In genomic region chr22:43396934-43397457, GRCh38 we compare ENCODE assay signal across 30 cellular contexts. TPM values are rescaled to one million over a fixed set of nuclear protein-coding genes. Genes with fewer than 3 reads are reported as not detected.
DNase-seq lines count a peak whose midpoint lies in the region; ATAC-seq and TF ChIP-seq lines count a peak whose summit lies in the region.
"Had no signal": no experiment of that assay in that cellular context is flagged by ENCODE, and none has a peak within 500 bp of the region (broad histone marks: within the 10 kb centered on the region; RNA-seq: fewer than 3 reads in every experiment).

No MANE protein-coding gene starts in this region.

- H3K4me2 ChIP-seq in H9 (ENCODE audit: insufficient read depth, insufficient read length, low read length) (no peak overlapping the region), osteoblast (ENCODE audit: insufficient read depth, low read length) (no peak overlapping the region)
- H3K4me2 ChIP-seq: SK-N-SH had no signal

- H4K91ac ChIP-seq in H9 (ENCODE audit: insufficient read length, low read depth, low read length), result no peak overlapping the region

- H3K4me1 ChIP-seq in H9 (ENCODE audit: insufficient read depth, low read length) (no peaks in the 10 kb centered on the region), Panc1 (ENCODE audit: control insufficient read depth, insufficient read depth, low read length) (no peaks in the 10 kb centered on the region), osteoblast (ENCODE audit: insufficient read depth, low read length) (no peaks in the 10 kb centered on the region)
- H3K4me1 ChIP-seq: heart left ventricle, tibial artery had no signal

- H3K79me1 ChIP-seq in H9 (ENCODE audit: insufficient read depth, low read depth, low read length, poor library complexity, severe bottlenecking), result no peaks in the 10 kb centered on the region

- in situ Hi-C loops in Panc1 (cut with HindIII; ENCODE audit: low pct_unique_long_range_greater_than_20kb, low sequenced_read_pairs), result no loop called here

- peaks cover 3% of the 10 kb centered on the region for H3K23me2 ChIP-seq in H9 (ENCODE audit: insufficient read length, low read depth, low read length, poor library complexity, severe bottlenecking)

- no peak for DNase-seq in H9
- peak; percentile 58 for DNase-seq in NCI-H146 treated with DMSO at 0.1 percent for 48 hours (lab: John Stamatoyannopoulos, UW; ENCODE audit: unreplicated experiment)
- no peak for DNase-seq in Panc1 (ENCODE audit: low read depth, low spot score)
- peak; percentile 71 for DNase-seq in osteoblast (ENCODE audit: insufficient read length, low spot score, missing footprints)
- DNase-seq in caudate nucleus (lab: John Stamatoyannopoulos, UW), result no peak
- no peak for DNase-seq in GM03348 (ENCODE audit: low spot score)
- DNase-seq in activated CD4-positive, CD25-positive, alpha-beta regulatory T cell (lab: John Stamatoyannopoulos, UW), result no peak
- DNase-seq: activated CD4-positive, alpha-beta T cell treated with anti-CD3 and anti-CD28 coated beads for 48 hours; activated naive CD4-positive, alpha-beta T cell; activated T-cell treated with anti-CD3 and anti-CD28 coated beads, Interleukin-2, amount 50 U/mL, for 24 hours; effector CD8-positive, alpha-beta T cell; erythroblast; left cardiac atrium; MG63; NCI-H1694; NCI-H446; ovary; RPMI8226; SK-N-SH; T-helper 2 cell; tibial artery had no signal

- H3K27ac ChIP-seq in H9 (ENCODE audit: insufficient read length, low read depth, low read length) (no peak overlapping the region), Panc1 (ENCODE audit: low read length) (no peak overlapping the region), osteoblast (ENCODE audit: low read depth, low read length) (no peak overlapping the region), caudate nucleus (ENCODE audit: low read depth, low read length) (no peak overlapping the region)
- H3K27ac ChIP-seq: C4-2B, heart left ventricle, ovary, tibial artery had no signal

- H3K79me2 ChIP-seq in H9 (ENCODE audit: insufficient read depth, low read length) (no peaks in the 10 kb centered on the region), osteoblast (ENCODE audit: insufficient read depth, low read length) (no peaks in the 10 kb centered on the region)

- H3K9me3 Mint-ChIP-seq in H9, result peaks cover 0 to 6% of the 10 kb centered on the region in 2 experiments; a peak in 2 of 5 replicates
- H3K9me3 Mint-ChIP-seq: activated T-cell treated with anti-CD3 and anti-CD28 coated beads, Interleukin-2, amount 50 U/mL, for 24 hours; memory B cell; stimulated activated naive CD8-positive, alpha-beta T cell treated with anti-CD3 and anti-CD28 coated beads, Interleukin-15, Interleukin-2, amounts not matched to agents 100 ng/mL and 50 ng/mL, for 24 hours had no signal

- no peak overlapping the region for H3K4me3 Mint-ChIP-seq in H9
- H3K4me3 Mint-ChIP-seq: activated T-cell treated with anti-CD3 and anti-CD28 coated beads, Interleukin-2, amount 50 U/mL, for 24 hours; memory B cell; stimulated activated naive CD8-positive, alpha-beta T cell treated with anti-CD3 and anti-CD28 coated beads, Interleukin-15, Interleukin-2, amounts not matched to agents 100 ng/mL and 50 ng/mL, for 24 hours had no signal

- intact Hi-C loops in Panc1 (cut with micrococcal nuclease; ENCODE audit: unreplicated experiment), result no loop called here

- peaks cover 14% of the 10 kb centered on the region for H3K27me3 Mint-ChIP-seq in H9 (ENCODE audit: low read depth)
- H3K27me3 Mint-ChIP-seq: stimulated activated naive CD8-positive, alpha-beta T cell treated with anti-CD3 and anti-CD28 coated beads, Interleukin-15, Interleukin-2, amounts not matched to agents 100 ng/mL and 50 ng/mL, for 24 hours had no signal

- H3K36me3 ChIP-seq in Panc1 (ENCODE audit: control insufficient read depth, insufficient read depth, low read length), result no peaks in the 10 kb centered on the region
- no peaks in the 10 kb centered on the region for H3K36me3 ChIP-seq in osteoblast (ENCODE audit: insufficient read depth, low read length)
- H3K36me3 ChIP-seq: heart left ventricle, MG63, ovary, tibial artery had no signal

- H2BK120ac ChIP-seq in H9 (ENCODE audit: low read depth, low read length, poor library complexity, severe bottlenecking), result no peak overlapping the region

- no peak overlapping the region for H2BK12ac ChIP-seq in H9 (ENCODE audit: insufficient read length, low read depth, low read length)

- H2AK5ac ChIP-seq in H9 (ENCODE audit: insufficient read length, low read length), result no peak overlapping the region

- H4K8ac ChIP-seq in H9 (replicated peaks; ENCODE audit: insufficient read length, low read depth, low read length), result no peak overlapping the region

- H3K27me3 ChIP-seq in H9 (ENCODE audit: insufficient read depth, low read length), result no peaks in the 10 kb centered on the region
- H3K27me3 ChIP-seq in Panc1 (ENCODE audit: control insufficient read depth, insufficient read depth, low read length), result no peaks in the 10 kb centered on the region
- H3K27me3 ChIP-seq in osteoblast (ENCODE audit: insufficient read depth, low read length), result no peaks in the 10 kb centered on the region
- H3K27me3 ChIP-seq: MG63, ovary had no signal

- peak overlapping the region; percentile 41; the same call in 1 of the 2 replicates for H3K14ac ChIP-seq in H9 (ENCODE audit: insufficient read depth, low read length)

- no peak overlapping the region for H3K56ac ChIP-seq in H9 (ENCODE audit: insufficient read length, low read depth, low read length)

- no peak overlapping the region for H3K9ac ChIP-seq in H9 (ENCODE audit: extremely low read depth, insufficient read length, low read length)
- H3K9ac ChIP-seq: SK-N-SH had no signal

- H4K20me1 ChIP-seq in H9 (ENCODE audit: control insufficient read depth, insufficient read depth, insufficient read length), result no peaks in the 10 kb centered on the region
- H4K20me1 ChIP-seq in osteoblast (ENCODE audit: insufficient read depth, low read length), result no peaks in the 10 kb centered on the region

- H3K18ac ChIP-seq in H9 (ENCODE audit: insufficient read length, low read depth, low read length), result no peak overlapping the region

- H4K5ac ChIP-seq in H9 (ENCODE audit: insufficient read length, low read depth, low read length), result no peak overlapping the region

- peak; percentile 49 for ATAC-seq in Panc1
- ATAC-seq: heart left ventricle, K562, left cardiac atrium, sciatic nerve had no signal

- no peak overlapping the region for H2BK20ac ChIP-seq in H9 (ENCODE audit: low read depth, low read length, poor library complexity, severe bottlenecking)

- no CpG with 5 or more reads among the region's 23 CpGs for WGBS in H9 (ENCODE audit: extremely low coverage, insufficient read length, low lambda C conversion rate)

- H3K9me3 ChIP-seq in H9 (ENCODE audit: control insufficient read depth, low read depth, low read length) (no peaks in the 10 kb centered on the region), Panc1 (ENCODE audit: control insufficient read depth, insufficient read depth, low read depth, low read length) (no peaks in the 10 kb centered on the region), osteoblast (ENCODE audit: low read depth, low read length) (no peaks in the 10 kb centered on the region)
- H3K9me3 ChIP-seq: heart left ventricle, MG63, ovary, SK-N-SH had no signal

- no peak overlapping the region for H2BK15ac ChIP-seq in H9 (ENCODE audit: low read depth, low read length)

- H3K4me3 ChIP-seq in Panc1 (ENCODE audit: low read depth in 2 of 2, low read length in 2 of 2) (no peak overlapping the region), osteoblast (ENCODE audit: insufficient read depth, low read length) (no peak overlapping the region)
- H3K4me3 ChIP-seq: heart left ventricle, K562, MG63, ovary, tibial artery had no signal

- H3K27ac Mint-ChIP-seq in H9, result no peak overlapping the region; a peak in 1 of 7 replicates
- H3K27ac Mint-ChIP-seq: activated T-cell treated with anti-CD3 and anti-CD28 coated beads, Interleukin-2, amount 50 U/mL, for 24 hours; memory B cell; stimulated activated naive CD8-positive, alpha-beta T cell treated with anti-CD3 and anti-CD28 coated beads, Interleukin-15, Interleukin-2, amounts not matched to agents 100 ng/mL and 50 ng/mL, for 24 hours had no signal

- no peak for TF ChIP-seq CTCF in H9 (conservative IDR thresholded peaks at IDR 0.05)
- no peak for TF ChIP-seq CTCF in Panc1 (IDR thresholded peaks at IDR 0.05)
- no peak for TF ChIP-seq CTCF in osteoblast (IDR thresholded peaks at IDR 0.05; ENCODE audit: extremely low read depth, low read depth, low read length)

- H3K36me3 Mint-ChIP-seq in H9 (ENCODE audit: insufficient read depth in 1 of 3, low read depth in 3 of 3), result peaks cover 0 to 4% (median 0%) of the 10 kb centered on the region in 3 experiments; a peak in 1 of 7 replicates
- H3K36me3 Mint-ChIP-seq: memory B cell had no signal

- no peak overlapping the region for H3K4ac ChIP-seq in H9 (ENCODE audit: low read depth, low read length)

- H2AFZ ChIP-seq in H9 (ENCODE audit: low read length) (no peak overlapping the region), osteoblast (ENCODE audit: low read length) (no peak overlapping the region)

- no peak overlapping the region for H2BK5ac ChIP-seq in H9 (ENCODE audit: insufficient read length, low read length)

- POLR2A ChIA-PET in Panc1 (lab: Charles Lee), result no interaction called here

- H3K4me1 Mint-ChIP-seq in H9, result peaks cover 8 to 27% of the 10 kb centered on the region in 2 experiments
- H3K4me1 Mint-ChIP-seq: memory B cell had no signal

- CTCF ChIA-PET in Panc1 (lab: Charles Lee), result no interaction called here

- no peak overlapping the region for H3K23ac ChIP-seq in H9 (ENCODE audit: insufficient read length, low read depth, low read length)

- H3T11ph ChIP-seq in H9 (ENCODE audit: low read length), result no peak overlapping the region

- BruUV-seq in Panc1 (replicated peaks; lab: Mats Ljungman, UMichigan), result no TSS peak

RNA-seq across cellular contexts. Expression of gene MPPED1, which starts 14.8 kb away (rescaled TPM):
- 0.18 and 0.28 TPM in 2 replicates for total RNA-seq in H9 (2021)
- not detected for total RNA-seq in Panc1 (2021; ENCODE audit: unreplicated experiment)
- 0.13 TPM for polyA plus RNA-seq in Panc1 (2012; ENCODE audit: insufficient read length)
- not detected in 2 replicates for total RNA-seq in osteoblast
- total RNA-seq: activated CD8-positive, alpha-beta memory T cell treated with anti-CD3 and anti-CD28 coated beads for 36 hours; fibroblast of villous mesenchyme; K562; myocyte had no signal
- polyA plus RNA-seq: heart left ventricle, K562 had no signal

RNA-seq across cellular contexts. Expression of gene SCUBE1, which starts 53.8 kb away (rescaled TPM):
- total RNA-seq in H9 (2021) (1.2 and 1.4 TPM in 2 replicates), Panc1 (2021; ENCODE audit: unreplicated experiment) (not detected), osteoblast (2.1 and 2.2 TPM in 2 replicates)
- 0.06 TPM for polyA plus RNA-seq in Panc1 (2012; ENCODE audit: insufficient read length)
- total RNA-seq: fibroblast of villous mesenchyme, myocyte had no signal

Comparison
In these comparisons a context has a peak if more than half of its experiments do, and no peak if none do; other contexts are left out.
1. DNase-seq: peak in NCI-H146 treated with DMSO at 0.1 percent for 48 hours (single experiment) and osteoblast (single experiment); none in H9 (single experiment), Panc1 (single experiment), caudate nucleus (0 of 61), GM03348 (single experiment) and activated CD4-positive, CD25-positive, alpha-beta regulatory T cell (0 of 4).